Comparison of ENCODE assay signal across 8 cellular contexts in the genomic region with DNA sequence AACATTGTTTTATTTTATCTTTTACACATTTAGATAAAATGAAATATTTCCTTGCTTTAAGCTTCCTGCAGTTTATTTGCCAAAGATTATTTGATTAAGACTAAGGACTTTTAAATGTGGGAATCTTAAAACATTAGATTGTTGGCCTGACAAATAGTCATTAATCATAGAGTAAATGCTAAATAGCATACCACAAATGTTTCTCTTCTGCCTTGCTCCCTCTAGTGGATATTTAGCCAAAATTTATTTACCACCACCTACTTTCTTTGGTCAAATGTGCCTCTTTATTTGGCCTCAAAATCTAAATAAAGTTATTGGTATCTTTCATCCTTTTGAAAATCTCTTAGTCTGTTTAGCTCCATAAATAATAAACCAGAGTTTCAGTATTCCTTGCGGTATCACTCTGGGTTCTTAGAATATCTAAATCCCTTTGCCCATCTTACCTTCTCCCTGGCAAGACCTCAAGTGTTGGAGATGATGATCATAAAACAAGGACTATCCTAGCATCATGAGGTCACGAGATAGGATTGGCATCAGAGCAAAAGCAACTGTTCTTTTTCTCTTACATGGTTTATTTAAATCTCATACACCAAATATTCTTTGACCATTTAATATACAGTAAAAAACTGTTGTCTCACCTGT.
DNase-seq lines count a peak whose midpoint lies in the region; ATAC-seq and TF ChIP-seq lines count a peak whose summit lies in the region.

No MANE protein-coding gene starts in this region.

- no peak overlapping the region for H3K56ac ChIP-seq in IMR-90 (ENCODE audit: extremely low read depth, insufficient read depth, low read length)

- H2BK15ac ChIP-seq in IMR-90 (ENCODE audit: low read depth, low read length), result no peak overlapping the region

- no peak overlapping the region for H3K4me3 Mint-ChIP-seq in activated CD4-positive, alpha-beta memory T cell treated with anti-CD3 and anti-CD28 coated beads for 36 hours

- no peak overlapping the region for H3K14ac ChIP-seq in IMR-90 (replicated peaks; ENCODE audit: low read depth, low read length)

- peak; percentile 69 for TF ChIP-seq RAD21 in IMR-90 (IDR thresholded peaks at IDR 0.05; ENCODE audit: low read length)

- H2AK5ac ChIP-seq in IMR-90 (ENCODE audit: low read depth, low read length), result no peak overlapping the region

- DNase-seq in SKM-1 treated with dmso at 0.1 percent for 144 hours (lab: John Stamatoyannopoulos, UW; ENCODE audit: unreplicated experiment) (peak; percentile 2), SKM-1 (lab: John Stamatoyannopoulos, UW; ENCODE audit: unreplicated experiment) (no peak), IMR-90 (peak; percentile 44), RPMI8226 (peak; percentile 29), foreskin fibroblast (peak in 1 of 2 donors; percentile 53), smooth muscle cell (lab: John Stamatoyannopoulos, UW; ENCODE audit: unreplicated experiment) (no peak)
- no peak for DNase-seq in activated CD4-positive, alpha-beta memory T cell treated with anti-CD3 and anti-CD28 coated beads for 36 hours

- no peaks in the 10 kb centered on the region for H3K27me3 ChIP-seq in IMR-90 (ENCODE audit: control insufficient read depth, insufficient read depth, low read length)
- H3K27me3 ChIP-seq in smooth muscle cell (ENCODE audit: low read depth), result no peaks in the 10 kb centered on the region

- no peak overlapping the region for H3K27ac Mint-ChIP-seq in activated CD4-positive, alpha-beta memory T cell treated with anti-CD3 and anti-CD28 coated beads for 36 hours

- H4K91ac ChIP-seq in IMR-90 (ENCODE audit: insufficient read depth, low read depth, low read length), result no peak overlapping the region

- no peak overlapping the region for H2AFZ ChIP-seq in IMR-90 (replicated peaks; ENCODE audit: low read length, poor library complexity)
- no peak overlapping the region for H2AFZ ChIP-seq in smooth muscle cell (ENCODE audit: low read depth)

- H3K9me3 Mint-ChIP-seq in activated CD4-positive, alpha-beta memory T cell treated with anti-CD3 and anti-CD28 coated beads for 36 hours, result no peaks in the 10 kb centered on the region

- no peak overlapping the region for H4K5ac ChIP-seq in IMR-90 (ENCODE audit: low read depth, low read length)

- H3K79me1 ChIP-seq in IMR-90 (ENCODE audit: low read depth in 1 of 2, low read length in 2 of 2), result no peaks in the 10 kb centered on the region; a peak in 1 of 4 replicates

- H2BK5ac ChIP-seq in IMR-90 (ENCODE audit: low read depth, low read length, poor library complexity, severe bottlenecking), result no peak overlapping the region

- no peak overlapping the region for H2AK9ac ChIP-seq in IMR-90 (replicated peaks; ENCODE audit: low read depth, low read length, poor library complexity)

- H3K4me1 ChIP-seq in IMR-90 (ENCODE audit: control insufficient read depth, insufficient read depth, low read length), result no peaks in the 10 kb centered on the region
- peaks cover 5% of the 10 kb centered on the region for H3K4me1 ChIP-seq in smooth muscle cell (ENCODE audit: low read depth)

- H4K20me1 ChIP-seq in IMR-90 (ENCODE audit: insufficient read depth, low read length) (no peaks in the 10 kb centered on the region), smooth muscle cell (ENCODE audit: low read depth) (no peaks in the 10 kb centered on the region)

- no peak overlapping the region for H3K18ac ChIP-seq in IMR-90 (ENCODE audit: low read depth, low read length)

- dilution Hi-C loops in IMR-90 (cut with HindIII; ENCODE audit: low sequenced_read_pairs, unreplicated experiment), result no loop called here

- no TSS peak for BruUV-seq in IMR-90 (replicated peaks; lab: Mats Ljungman, UMichigan)

- H3K4me1 Mint-ChIP-seq in activated CD4-positive, alpha-beta memory T cell treated with anti-CD3 and anti-CD28 coated beads for 36 hours (ENCODE audit: low read depth), result no peaks in the 10 kb centered on the region

- ATAC-seq in IMR-90 (ENCODE audit: low read depth) (0 out of 2 replicates have a peak, but pooled peaks have one; percentile 46), GM21381 (IDR thresholded peaks at IDR 0.05; ENCODE audit: unreplicated experiment) (no peak)

- WGBS in IMR-90 (ENCODE audit: extremely low coverage in 2 of 2, insufficient read length in 1 of 2), 2 experiments, result no CpG with 5 or more reads among the region's 2 CpGs
- WGBS in smooth muscle cell (ENCODE audit: low lambda C conversion rate), result 79% methylated on average over 2 of the region's 2 CpGs

- H3K27ac ChIP-seq in IMR-90 (ENCODE audit: insufficient read depth, low read length), result no peak overlapping the region
- H3K27ac ChIP-seq in smooth muscle cell (ENCODE audit: low read depth), result no peak overlapping the region

- TF ChIP-seq POLR2A in IMR-90 (IDR thresholded peaks at IDR 0.05; ENCODE audit: low read depth, low read length), result no peak

- H3K9me3 ChIP-seq in IMR-90 (ENCODE audit: control insufficient read depth, insufficient read depth, low read length), result no peaks in the 10 kb centered on the region
- H3K9me3 ChIP-seq in smooth muscle cell (replicated peaks; ENCODE audit: low read depth), result no peaks in the 10 kb centered on the region

- no peak overlapping the region for H3K23ac ChIP-seq in IMR-90 (ENCODE audit: low read depth, low read length)

- H3K4me3 ChIP-seq in IMR-90 (ENCODE audit: insufficient read depth, low read depth, low read length) (no peak overlapping the region), foreskin fibroblast (ENCODE audit: low read depth in 1 of 2, low read length in 2 of 2) (no peak overlapping the region), smooth muscle cell (no peak overlapping the region)

- peak; percentile 65 for TF ChIP-seq CTCF in IMR-90 (conservative IDR thresholded peaks at IDR 0.05; ENCODE audit: low read depth, low read length)
- peak; percentile 50 for TF ChIP-seq CTCF in foreskin fibroblast (IDR thresholded peaks at IDR 0.05; ENCODE audit: low read depth, low read length)
- peak; percentile 65 for TF ChIP-seq CTCF in smooth muscle cell (IDR thresholded peaks at IDR 0.05; ENCODE audit: borderline replicate concordance, insufficient read depth, poor library complexity, severe bottlenecking)

- in situ Hi-C loops in IMR-90 (cut with MboI; ENCODE audit: low sequenced_read_pairs), result loop anchor here (25.0 kb wide), 1 partner anchor 851 kb away; no protein-coding TSS in a partner anchor

- peaks cover 17% of the 10 kb centered on the region for H3K36me3 ChIP-seq in IMR-90 (ENCODE audit: control insufficient read depth, insufficient read depth, low read length)
- H3K36me3 ChIP-seq in smooth muscle cell (ENCODE audit: low read depth), result no peaks in the 10 kb centered on the region

- H3K9ac ChIP-seq in IMR-90 (ENCODE audit: low read depth, low read length), result no peak overlapping the region
- no peak overlapping the region for H3K9ac ChIP-seq in smooth muscle cell (ENCODE audit: low read depth)

- intact Hi-C loops in IMR-90 (cut with micrococcal nuclease), result loop anchor here (5.0 to 10.0 kb wide), 4 partner anchors 101 to 1034 kb away; no protein-coding TSS in a partner anchor
- intact Hi-C loops in activated CD4-positive, alpha-beta memory T cell treated with anti-CD3 and anti-CD28 coated beads for 36 hours (cut with micrococcal nuclease), result loop anchor here (2.0 kb wide), 1 partner anchor 428 kb away; no protein-coding TSS in a partner anchor

- H3F3A ChIP-seq in smooth muscle cell (ENCODE audit: low read depth), result no peaks in the 10 kb centered on the region

- no peak overlapping the region for H3K4me2 ChIP-seq in IMR-90 (ENCODE audit: low read depth, low read length)
- no peak overlapping the region for H3K4me2 ChIP-seq in smooth muscle cell

- CTCF ChIA-PET in IMR-90 (lab: Yijun Ruan, JAX), result interaction anchor here (0.9 to 1.3 kb wide), 4 partner anchors 11 to 66 kb away, joined by 3 to 5 read pairs (median 3); no protein-coding TSS in a partner anchor
- CTCF ChIA-PET in activated CD4-positive, alpha-beta memory T cell treated with anti-CD3 and anti-CD28 coated beads for 36 hours (lab: Charles Lee), result interaction anchor here (0.6 to 1.3 kb wide), 4 partner anchors 12 to 1067 kb away, joined by 3 to 8 read pairs (median 4); no protein-coding TSS in a partner anchor

- no peaks in the 10 kb centered on the region for H3K79me2 ChIP-seq in smooth muscle cell (ENCODE audit: low read depth)

- H2BK20ac ChIP-seq in IMR-90 (ENCODE audit: low read depth, low read length), result no peak overlapping the region

- no peaks in the 10 kb centered on the region for H3K36me3 Mint-ChIP-seq in activated CD4-positive, alpha-beta memory T cell treated with anti-CD3 and anti-CD28 coated beads for 36 hours

- no peak overlapping the region for H4K8ac ChIP-seq in IMR-90 (ENCODE audit: low read depth in 2 of 2, low read length in 2 of 2)

- H3K27me3 Mint-ChIP-seq in activated CD4-positive, alpha-beta memory T cell treated with anti-CD3 and anti-CD28 coated beads for 36 hours, result no peaks in the 10 kb centered on the region

- no peak overlapping the region for H3K4ac ChIP-seq in IMR-90 (ENCODE audit: low read depth, low read length)

- no peaks in the 10 kb centered on the region for H3K9me1 ChIP-seq in IMR-90 (ENCODE audit: insufficient read depth, low read length)

- no peak overlapping the region for H2BK120ac ChIP-seq in IMR-90 (ENCODE audit: low read depth, low read length)

- POLR2A ChIA-PET in IMR-90 (lab: Charles Lee; ENCODE audit: unreplicated experiment), result no interaction called here
- POLR2A ChIA-PET in activated CD4-positive, alpha-beta memory T cell treated with anti-CD3 and anti-CD28 coated beads for 36 hours (lab: Charles Lee), result no interaction called here

TF ChIP-seq in IMR-90, 13 proteins besides CTCF, POLR2A, EP300 and RAD21:
- TF ChIP-seq SMC3 (IDR thresholded peaks at IDR 0.05; ENCODE audit: low read depth, low read length) (peak; percentile 66), NFE2L2 (IDR thresholded peaks at IDR 0.05; ENCODE audit: low read depth, low read length) (no peak)

Comparison
In these comparisons a context has a peak if more than half of its experiments do, and no peak if none do; other contexts are left out.
1. DNase-seq: peak in SKM-1 treated with dmso at 0.1 percent for 144 hours (single experiment), IMR-90 (single experiment) and RPMI8226 (single experiment); none in SKM-1 (single experiment), smooth muscle cell (single experiment) and activated CD4-positive, alpha-beta memory T cell treated with anti-CD3 and anti-CD28 coated beads for 36 hours (single experiment).
2. Peak in every context shown above with its lines, with median percentiles within 50 percentile points of each other: CTCF ChIP-seq.